10 cellular contexts compared by ENCODE assay signal in the genomic region with DNA sequence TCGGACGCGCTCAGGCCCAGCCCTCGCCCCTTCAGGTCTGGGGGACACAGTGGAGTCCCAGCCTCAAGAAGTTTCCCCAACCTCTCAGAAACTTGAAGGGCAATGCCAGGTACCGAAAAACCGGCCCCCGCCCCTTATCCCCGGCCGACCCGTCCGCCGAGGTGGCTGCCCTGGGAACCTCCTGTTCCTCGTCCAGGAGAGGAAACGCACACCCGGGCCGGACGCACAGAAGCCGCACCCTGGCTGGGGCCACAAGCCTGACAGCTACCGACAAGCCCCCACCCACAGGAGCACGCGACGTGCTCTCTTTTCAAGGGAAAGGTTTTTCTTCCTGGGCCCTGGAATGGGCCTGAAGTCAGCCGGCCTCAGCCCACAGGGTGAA. TPM values are rescaled to one million over a fixed set of nuclear protein-coding genes. Genes with fewer than 3 reads are reported as not detected.
DNase-seq lines count a peak whose midpoint lies in the region; ATAC-seq, FAIRE-seq and TF ChIP-seq lines count a peak whose summit lies in the region.
"Had no signal": no experiment of that assay in that cellular context is flagged by ENCODE, and none has a peak within 500 bp of the region (broad histone marks: within the 10 kb centered on the region; RNA-seq: fewer than 3 reads in every experiment).

No MANE protein-coding gene starts in this region.

- SMC1A ChIA-PET in GM12878 (lab: Charles Lee; ENCODE audit: uncharacterized antibody, unreplicated experiment), result no interaction called here

- H3K9me3 ChIP-seq in GM12878 (replicated peaks; ENCODE audit: control insufficient read depth, insufficient read depth, low read length) (no peaks in the 10 kb centered on the region), left lung (no peaks in the 10 kb centered on the region), HAP-1 (no peaks in the 10 kb centered on the region)

- H3K4me3 Mint-ChIP-seq in stimulated activated naive B cell treated with anti-CD40 and anti-IgM and Interleukin-4, amounts not matched to agents 10 μg/mL and 1 μg/mL and 100 μg/mL, for 72 hours, result peak overlapping the region; percentile 79 to 85

- no peaks in the 10 kb centered on the region for H3K27me3 Mint-ChIP-seq in stimulated activated naive B cell treated with anti-CD40 and anti-IgM and Interleukin-4, amounts not matched to agents 10 μg/mL and 1 μg/mL and 100 μg/mL, for 72 hours

- DNase-seq in GM12878 (ENCODE audit: low read depth, low spot score) (no peak), left lung (no peak), NK-92 (lab: John Stamatoyannopoulos, UW; ENCODE audit: unreplicated experiment) (no peak), HAP-1 (ENCODE audit: low spot score in 2 of 2) (no peak)
- no peak for DNase-seq in stimulated activated naive B cell treated with anti-CD40 and anti-IgM and Interleukin-4, amounts not matched to agents 10 μg/mL and 1 μg/mL and 100 μg/mL, for 72 hours
- DNase-seq: DMS79, NCI-H345 had no signal

- peak; percentile 3; the same call in 2 of the 3 replicates for ATAC-seq in GM12878
- ATAC-seq in left lung, result no peak
- no peak for ATAC-seq in stimulated activated naive B cell treated with anti-CD40 and anti-IgM and Interleukin-4, amounts not matched to agents 10 μg/mL and 1 μg/mL and 100 μg/mL, for 72 hours (replicated peaks)
- ATAC-seq in HG02798 (IDR thresholded peaks at IDR 0.05; ENCODE audit: poor library complexity, unreplicated experiment), result no peak
- ATAC-seq in GM19395 (IDR thresholded peaks at IDR 0.05; ENCODE audit: unreplicated experiment), result no peak

- no peak for FAIRE-seq in GM12878 (lab: Jason Lieb, UNC)

- no peak for TF ChIP-seq CTCF in GM12875 (IDR thresholded peaks at IDR 0.05; ENCODE audit: borderline replicate concordance, insufficient read depth, low read depth, low read length)
- no peak for TF ChIP-seq CTCF in GM12878 (IDR thresholded peaks at IDR 0.05 in 2 of 3, conservative IDR thresholded peaks at IDR 0.05 in 1 of 3; ENCODE audit: control insufficient read depth in 2 of 3, extremely low read depth in 1 of 3, insufficient read depth in 1 of 3, low read depth in 3 of 3, low read length in 3 of 3)
- TF ChIP-seq CTCF in left lung (IDR thresholded peaks at IDR 0.05), result no peak

- CTCF ChIA-PET in GM12878 (lab: Yijun Ruan, JAX), result no interaction called here

- H3K36me3 ChIP-seq in GM12878 (ENCODE audit: control insufficient read depth in 2 of 2, insufficient read depth in 2 of 2, low read length in 1 of 2), result peaks cover 0 to 2% of the 10 kb centered on the region in 2 experiments; a peak in 3 of 4 replicates
- H3K36me3 ChIP-seq in left lung, result no peaks in the 10 kb centered on the region
- no peaks in the 10 kb centered on the region for H3K36me3 ChIP-seq in HAP-1 (replicated peaks)

- H3K4me2 ChIP-seq in GM12878 (ENCODE audit: control insufficient read depth, insufficient read depth), result peak overlapping the region; percentile 90

- RAD21 ChIA-PET in GM12878 (lab: Charles Lee; ENCODE audit: unreplicated experiment), result no interaction called here

- H3K4me3 ChIP-seq in GM12875 (ENCODE audit: low read depth, low read length), result peak overlapping the region; percentile 67
- H3K4me3 ChIP-seq in GM12878, result peak overlapping the region; percentile 56
- H3K4me3 ChIP-seq in left lung, result peak overlapping the region; percentile 34 to 51
- no peak overlapping the region for H3K4me3 ChIP-seq in HAP-1

- POLR2A ChIA-PET in GM12878 (lab: Charles Lee), result interaction anchor here (1.5 kb wide), 1 partner anchor 39 kb away, joined by 4 read pairs; no protein-coding TSS in a partner anchor

- H3K27ac ChIP-seq in GM12878 (ENCODE audit: control insufficient read depth, insufficient read depth), result no peak overlapping the region
- H3K27ac ChIP-seq in left lung, result peak overlapping the region; percentile 55 to 67

- H3K4me1 ChIP-seq in GM12878 (ENCODE audit: control insufficient read depth, insufficient read depth, low read length) (peaks cover 43% of the 10 kb centered on the region), left lung (peaks cover 12 to 69% of the 10 kb centered on the region in 2 donors), HAP-1 (no peaks in the 10 kb centered on the region)

- H3K79me2 ChIP-seq in GM12878 (ENCODE audit: control insufficient read depth, insufficient read depth, low read length), result peaks cover 21% of the 10 kb centered on the region

- TF ChIP-seq POLR2A in GM12878 (IDR thresholded peaks at IDR 0.05; ENCODE audit: low read depth, low read length), result no peak

- H3K27ac Mint-ChIP-seq in stimulated activated naive B cell treated with anti-CD40 and anti-IgM and Interleukin-4, amounts not matched to agents 10 μg/mL and 1 μg/mL and 100 μg/mL, for 72 hours, result peak overlapping the region; percentile 83

- 36% methylated on average over 23 of the region's 23 CpGs for WGBS in GM12878 (ENCODE audit: insufficient coverage, insufficient replicate concordance, low lambda C conversion rate, missing lambda C conversion rate)

- H3K36me3 Mint-ChIP-seq in stimulated activated naive B cell treated with anti-CD40 and anti-IgM and Interleukin-4, amounts not matched to agents 10 μg/mL and 1 μg/mL and 100 μg/mL, for 72 hours, result peaks cover 0 to 11% of the 10 kb centered on the region in 2 donors

- peak overlapping the region; percentile 7; the same call in 1 of the 2 replicates for H2AFZ ChIP-seq in GM12878 (ENCODE audit: control insufficient read depth, low read depth, low read length)

- H3K4me1 Mint-ChIP-seq in stimulated activated naive B cell treated with anti-CD40 and anti-IgM and Interleukin-4, amounts not matched to agents 10 μg/mL and 1 μg/mL and 100 μg/mL, for 72 hours, result peaks cover 44 to 58% of the 10 kb centered on the region in 2 donors

- intact Hi-C loops in GM12878 (cut with micrococcal nuclease; ENCODE audit: unreplicated experiment), result loop anchor here (5.0 kb wide), 1 partner anchor 32 kb away; no protein-coding TSS in a partner anchor
- intact Hi-C loops in left lung (cut with DNase I), result no loop called here

- peak overlapping the region; percentile 44 for H3K9ac ChIP-seq in GM12878 (ENCODE audit: control insufficient read depth, insufficient read depth, low read length)

- BruUV-seq in GM12878 (replicated peaks; lab: Mats Ljungman, UMichigan), result no TSS peak

- TF ChIP-seq RAD21 in GM12878 (IDR thresholded peaks at IDR 0.05; ENCODE audit: insufficient read depth, low read depth, low read length), result no peak

- H3K9me3 Mint-ChIP-seq in stimulated activated naive B cell treated with anti-CD40 and anti-IgM and Interleukin-4, amounts not matched to agents 10 μg/mL and 1 μg/mL and 100 μg/mL, for 72 hours, result no peaks in the 10 kb centered on the region

- TF ChIP-seq EP300 in GM12878 (IDR thresholded peaks at IDR 0.05; ENCODE audit: borderline replicate concordance in 1 of 2, control insufficient read depth in 1 of 2, low read depth in 2 of 2, low read length in 2 of 2), result no peak

- no peaks in the 10 kb centered on the region for H4K20me1 ChIP-seq in GM12878 (ENCODE audit: control insufficient read depth, insufficient read depth)

- in situ Hi-C loops in GM12878 (cut with MboI), result loop anchor here (5.0 kb wide), 1 partner anchor 227 kb away; no protein-coding TSS in a partner anchor
- in situ Hi-C loops in HAP-1 (cut with MboI; ENCODE audit: low sequenced_read_pairs), result loop anchor here (10.0 kb wide), 1 partner anchor 225 kb away; no protein-coding TSS in a partner anchor

- H3K27me3 ChIP-seq in GM12878 (replicated peaks in 1 of 2; ENCODE audit: control insufficient read depth in 2 of 2, insufficient read depth in 2 of 2, low read length in 1 of 2) (peaks cover 0 to 1% of the 10 kb centered on the region in 2 experiments; a peak in 1 of 4 replicates), left lung (peaks cover 24 to 93% of the 10 kb centered on the region in 2 donors), HAP-1 (ENCODE audit: low read depth) (peaks cover 67% of the 10 kb centered on the region)

TF ChIP-seq in GM12878, 131 proteins besides CTCF, POLR2A, EP300 and RAD21:
- TF ChIP-seq YY1 (IDR thresholded peaks at IDR 0.05; ENCODE audit: low read depth, low read length) (no peak), BHLHE40 (IDR thresholded peaks at IDR 0.05; ENCODE audit: borderline replicate concordance in 1 of 2, low read depth in 2 of 2, low read length in 1 of 2) (peak; percentile 8 to 23; a peak in 1 of 4 replicates), CHD4 (IDR thresholded peaks at IDR 0.05) (no peak), TCF7 (IDR thresholded peaks at IDR 0.05; ENCODE audit: borderline replicate concordance) (no peak)

RNA-seq across cellular contexts. Expression of a gene that starts 37.2 kb away (rescaled TPM):
- total RNA-seq in GM12878 (2013; cell fraction: nucleolus; rRNA removed), result 44.9 and 56.6 TPM in 2 replicates
- 2.3 and 2.8 TPM in 2 replicates for total RNA-seq in GM12878 (2014; rRNA removed)
- 1.3 and 1.5 TPM in 2 replicates for total RNA-seq in GM12878 (2014; rRNA removed; fragmentation: Illumina TruSeq; extraction: Trizol)
- total RNA-seq in GM12878 (2021), result 35.4 and 42.6 TPM in 2 replicates
- polyA plus RNA-seq in GM12878 (2011; ENCODE audit: low read depth), result 4.5 TPM
- 0.75 and 1.6 TPM in 2 replicates for polyA plus RNA-seq in GM12878 (2011; rRNA removed)
- 1.8 and 2.5 TPM in 2 replicates for polyA plus RNA-seq in GM12878 (2011; cell fraction: cytosol; rRNA removed)
- 18.7 and 22.6 TPM in 2 replicates for polyA plus RNA-seq in GM12878 (2011; cell fraction: nucleus; rRNA removed)
- polyA plus RNA-seq in GM12878 (2012), result 12.9 and 17.4 TPM in 2 replicates
- polyA plus RNA-seq in GM12878 (2014; fragmentation: Illumina TruSeq; extraction: Trizol), result 5.6 and 6.6 TPM in 2 replicates
- polyA plus RNA-seq in GM12878 (2014; fragmentation: Nextera tagmentation; extraction: Ambion mirVana), result 1 to 10 TPM in 1 of 2 experiments, under 1 TPM in 1; 0.69 to 1.5 TPM
- polyA plus RNA-seq in GM12878 (2014; rRNA removed), result 10.2 and 15.6 TPM in 2 replicates
- 10 to 100 TPM; 14.2 to 14.9 TPM for polyA plus RNA-seq in GM12878 (2016; fragmentation: Nextera tagmentation; extraction: Ambion mirVana)
- 1.7 and 7.0 TPM in 2 replicates for polyA minus RNA-seq in GM12878 (2011; rRNA and poly(A)+ RNA removed)
- 4.5 and 5.3 TPM in 2 replicates for polyA minus RNA-seq in GM12878 (2011; cell fraction: cytosol; rRNA and poly(A)+ RNA removed)
- 4.8 and 7.7 TPM in 2 replicates for polyA minus RNA-seq in GM12878 (2011; cell fraction: nucleus; rRNA and poly(A)+ RNA removed)
- 10 to 100 TPM in 1 of 2 donors, 1 to 10 TPM in 1; 8.9 to 10.4 TPM for total RNA-seq in left lung
